ENCODE assay signal across 8 cellular contexts in the genomic region with DNA sequence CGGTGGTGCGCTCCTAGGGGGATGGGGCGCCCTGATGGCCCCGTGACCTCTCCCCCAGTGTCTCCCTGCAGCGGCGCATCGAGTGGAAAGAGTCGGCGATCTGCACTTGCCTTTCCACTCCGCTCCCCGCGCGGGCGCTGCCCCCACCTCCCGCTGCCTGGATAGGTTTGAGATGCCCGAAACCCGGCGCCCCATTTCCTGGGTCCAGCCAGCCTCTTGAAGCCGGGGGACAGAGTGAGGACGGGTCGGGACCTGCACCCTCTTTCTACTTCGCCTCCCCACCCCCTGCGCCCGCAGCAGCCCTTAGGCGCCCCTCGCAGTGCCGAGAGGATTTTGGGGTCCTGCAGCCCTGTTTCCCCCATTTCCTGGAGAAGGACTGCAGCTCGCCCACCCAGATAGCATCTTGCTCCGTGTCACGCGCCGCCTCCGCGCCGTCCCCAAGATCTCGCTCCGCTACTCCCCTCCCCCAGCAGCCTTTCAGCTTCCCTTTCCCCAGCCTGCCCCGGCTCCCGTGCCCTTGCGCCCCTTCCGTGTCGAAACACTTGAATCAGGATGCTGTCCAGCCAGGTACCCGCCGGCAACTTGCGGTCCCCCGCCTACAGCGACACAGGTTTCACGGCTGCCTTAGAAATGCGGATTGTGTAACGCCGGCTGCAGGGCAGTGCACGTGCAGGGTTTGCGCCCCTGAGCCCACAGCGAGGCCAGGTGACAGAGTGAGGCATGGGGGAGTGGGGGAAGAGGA. TPM values are rescaled to one million over a fixed set of nuclear protein-coding genes. Genes with fewer than 3 reads are reported as not detected.
DNase-seq lines count a peak whose midpoint lies in the region; ATAC-seq and TF ChIP-seq lines count a peak whose summit lies in the region.

No MANE protein-coding gene starts in this region.

- no peak for TF ChIP-seq EP300 in Ishikawa (IDR thresholded peaks at IDR 0.05; ENCODE audit: borderline replicate concordance)

- ATAC-seq in GM21423 (IDR thresholded peaks at IDR 0.05; ENCODE audit: unreplicated experiment): peak; percentile 30
- ATAC-seq in activated CD4-positive, alpha-beta T cell treated with anti-CD3 and anti-CD28 coated beads for 36 hours: peak; percentile 63
- ATAC-seq in GM18858 (IDR thresholded peaks at IDR 0.05; ENCODE audit: unreplicated experiment): no peak

- 0 to 1% methylated on average over 53 to 54 of the region's 54 CpGs for WGBS in lower leg skin, 2 donors

- H3K4me1 Mint-ChIP-seq in Calu3 (ENCODE audit: low read depth, unreplicated experiment): peaks cover 8% of the 10 kb centered on the region
- H3K4me1 Mint-ChIP-seq in activated CD4-positive, alpha-beta T cell treated with anti-CD3 and anti-CD28 coated beads for 36 hours: peaks cover 10% of the 10 kb centered on the region
- H3K4me1 Mint-ChIP-seq in dendritic cell treated with granulocyte-macrophage colony-stimulating factor and Interleukin-4, amounts not matched to agents 40 ng/mL and 50 ng/mL, for 4 days (ENCODE audit: low read depth): peaks cover 46% of the 10 kb centered on the region

- DNase-seq in Calu3 (peak; percentile 38), lower leg skin (ENCODE audit: low spot score in 2 of 2) (peak; percentile 47 to 93)
- peak; percentile 75 for DNase-seq in activated CD4-positive, alpha-beta T cell treated with anti-CD3 and anti-CD28 coated beads for 36 hours
- peak; percentile 7 to 43 for DNase-seq in stimulated activated CD4-positive, alpha-beta T cell treated with anti-CD3 and anti-CD28 coated beads, Interleukin-4, amount 100 ng/mL, for 48 hours (ENCODE audit: low read depth in 2 of 2)

- TSS peak; percentile 44 for BruUV-seq in Calu3 (replicated peaks; lab: Mats Ljungman, UMichigan)

- peak overlapping the region; percentile 77 for H3K4me3 Mint-ChIP-seq in Calu3 (ENCODE audit: low read depth, unreplicated experiment)
- H3K4me3 Mint-ChIP-seq in activated CD4-positive, alpha-beta T cell treated with anti-CD3 and anti-CD28 coated beads for 36 hours: peak overlapping the region; percentile 82
- peak overlapping the region; percentile 95 for H3K4me3 Mint-ChIP-seq in dendritic cell treated with granulocyte-macrophage colony-stimulating factor and Interleukin-4, amounts not matched to agents 40 ng/mL and 50 ng/mL, for 4 days

- no peak for TF ChIP-seq CTCF in Calu3 (IDR thresholded peaks at IDR 0.05; ENCODE audit: unreplicated experiment)
- no peak for TF ChIP-seq CTCF in lower leg skin (IDR thresholded peaks at IDR 0.05)

- no peaks in the 10 kb centered on the region for H3K27me3 Mint-ChIP-seq in Calu3 (ENCODE audit: unreplicated experiment)
- H3K27me3 Mint-ChIP-seq in activated CD4-positive, alpha-beta T cell treated with anti-CD3 and anti-CD28 coated beads for 36 hours: peaks cover 2% of the 10 kb centered on the region
- peaks cover 11% of the 10 kb centered on the region for H3K27me3 Mint-ChIP-seq in dendritic cell treated with granulocyte-macrophage colony-stimulating factor and Interleukin-4, amounts not matched to agents 40 ng/mL and 50 ng/mL, for 4 days

- peak overlapping the region; percentile 80 for H3K4me3 ChIP-seq in lower leg skin (ENCODE audit: low read depth, poor library complexity, severe bottlenecking)

- intact Hi-C loops in Calu3 (cut with micrococcal nuclease; ENCODE audit: unreplicated experiment) (no loop called here), lower leg skin (cut with DNase I; ENCODE audit: low total_unique reads) (no loop called here)
- intact Hi-C loops in activated CD4-positive, alpha-beta T cell treated with anti-CD3 and anti-CD28 coated beads for 36 hours (cut with DNase I, micrococcal nuclease): loop anchor here (1.0 to 5.0 kb wide), 14 partner anchors 24 to 681 kb away; a partner anchor contains a TSS
- intact Hi-C loops in dendritic cell treated with granulocyte-macrophage colony-stimulating factor and Interleukin-4, amounts not matched to agents 40 ng/mL and 50 ng/mL, for 4 days (cut with micrococcal nuclease): loop anchor here (5.0 kb wide), 1 partner anchor 51 kb away; no protein-coding TSS in a partner anchor

- no peak for TF ChIP-seq RAD21 in Ishikawa (IDR thresholded peaks at IDR 0.05; ENCODE audit: low read depth)

- no peak for TF ChIP-seq POLR2A in lower leg skin (IDR thresholded peaks at IDR 0.05)

- H3K9me3 Mint-ChIP-seq in Calu3 (ENCODE audit: low read depth, unreplicated experiment): no peaks in the 10 kb centered on the region
- H3K9me3 Mint-ChIP-seq in activated CD4-positive, alpha-beta T cell treated with anti-CD3 and anti-CD28 coated beads for 36 hours (ENCODE audit: low read depth): no peaks in the 10 kb centered on the region
- H3K9me3 Mint-ChIP-seq in dendritic cell treated with granulocyte-macrophage colony-stimulating factor and Interleukin-4, amounts not matched to agents 40 ng/mL and 50 ng/mL, for 4 days: no peaks in the 10 kb centered on the region

- H3K27ac Mint-ChIP-seq in Calu3 (ENCODE audit: unreplicated experiment): no peak overlapping the region
- H3K27ac Mint-ChIP-seq in activated CD4-positive, alpha-beta T cell treated with anti-CD3 and anti-CD28 coated beads for 36 hours: no peak overlapping the region
- peak overlapping the region; percentile 78 for H3K27ac Mint-ChIP-seq in dendritic cell treated with granulocyte-macrophage colony-stimulating factor and Interleukin-4, amounts not matched to agents 40 ng/mL and 50 ng/mL, for 4 days

- POLR2A ChIA-PET in activated CD4-positive, alpha-beta T cell treated with anti-CD3 and anti-CD28 coated beads for 36 hours (lab: Charles Lee): no interaction called here

- CTCF ChIA-PET in Calu3 (lab: Charles Lee): interaction anchor here (0.6 to 1.0 kb wide), 4 partner anchors 13 to 142 kb away, joined by 3 to 10 read pairs (median 3); no protein-coding TSS in a partner anchor
- CTCF ChIA-PET in activated CD4-positive, alpha-beta T cell treated with anti-CD3 and anti-CD28 coated beads for 36 hours (lab: Charles Lee): interaction anchor here (0.9 to 1.8 kb wide), 5 partner anchors 24 to 69 kb away, joined by 3 to 7 read pairs (median 6); a partner anchor contains a TSS

- peaks cover 24% of the 10 kb centered on the region for H3K36me3 Mint-ChIP-seq in Calu3 (ENCODE audit: insufficient read depth, unreplicated experiment)
- H3K36me3 Mint-ChIP-seq in activated CD4-positive, alpha-beta T cell treated with anti-CD3 and anti-CD28 coated beads for 36 hours (ENCODE audit: low read depth): no peaks in the 10 kb centered on the region
- H3K36me3 Mint-ChIP-seq in dendritic cell treated with granulocyte-macrophage colony-stimulating factor and Interleukin-4, amounts not matched to agents 40 ng/mL and 50 ng/mL, for 4 days (ENCODE audit: low read depth): peaks cover 10% of the 10 kb centered on the region

TF ChIP-seq in Ishikawa, 13 proteins besides CTCF, POLR2A, EP300 and RAD21 (continues in another document):
- TF ChIP-seq TEAD4 (IDR thresholded peaks at IDR 0.05): no peak
- TF ChIP-seq CREB1 (IDR thresholded peaks at IDR 0.05; ENCODE audit: low read depth): no peak
- TF ChIP-seq CEBPB (IDR thresholded peaks at IDR 0.05): 0 out of 2 replicates have a peak, but pooled peaks have one; percentile 63
- TF ChIP-seq, protein P1, sequence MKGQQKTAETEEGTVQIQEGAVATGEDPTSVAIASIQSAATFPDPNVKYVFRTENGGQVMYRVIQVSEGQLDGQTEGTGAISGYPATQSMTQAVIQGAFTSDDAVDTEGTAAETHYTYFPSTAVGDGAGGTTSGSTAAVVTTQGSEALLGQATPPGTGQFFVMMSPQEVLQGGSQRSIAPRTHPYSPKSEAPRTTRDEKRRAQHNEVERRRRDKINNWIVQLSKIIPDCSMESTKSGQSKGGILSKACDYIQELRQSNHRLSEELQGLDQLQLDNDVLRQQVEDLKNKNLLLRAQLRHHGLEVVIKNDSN (IDR thresholded peaks at IDR 0.05): peak; percentile 30; the same call in 1 of the 2 replicates
- TF ChIP-seq, protein P2, sequence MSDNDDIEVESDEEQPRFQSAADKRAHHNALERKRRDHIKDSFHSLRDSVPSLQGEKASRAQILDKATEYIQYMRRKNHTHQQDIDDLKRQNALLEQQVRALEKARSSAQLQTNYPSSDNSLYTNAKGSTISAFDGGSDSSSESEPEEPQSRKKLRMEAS (IDR thresholded peaks at IDR 0.05): peak; percentile 79
- TF ChIP-seq ZBTB7A (IDR thresholded peaks at IDR 0.05; ENCODE audit: low read depth): no peak
- TF ChIP-seq NFIC (IDR thresholded peaks at IDR 0.05): no peak
- TF ChIP-seq TAF1 (IDR thresholded peaks at IDR 0.05; ENCODE audit: low read depth): 0 out of 2 replicates have a peak, but pooled peaks have one; percentile 40
- TF ChIP-seq, protein P3, sequence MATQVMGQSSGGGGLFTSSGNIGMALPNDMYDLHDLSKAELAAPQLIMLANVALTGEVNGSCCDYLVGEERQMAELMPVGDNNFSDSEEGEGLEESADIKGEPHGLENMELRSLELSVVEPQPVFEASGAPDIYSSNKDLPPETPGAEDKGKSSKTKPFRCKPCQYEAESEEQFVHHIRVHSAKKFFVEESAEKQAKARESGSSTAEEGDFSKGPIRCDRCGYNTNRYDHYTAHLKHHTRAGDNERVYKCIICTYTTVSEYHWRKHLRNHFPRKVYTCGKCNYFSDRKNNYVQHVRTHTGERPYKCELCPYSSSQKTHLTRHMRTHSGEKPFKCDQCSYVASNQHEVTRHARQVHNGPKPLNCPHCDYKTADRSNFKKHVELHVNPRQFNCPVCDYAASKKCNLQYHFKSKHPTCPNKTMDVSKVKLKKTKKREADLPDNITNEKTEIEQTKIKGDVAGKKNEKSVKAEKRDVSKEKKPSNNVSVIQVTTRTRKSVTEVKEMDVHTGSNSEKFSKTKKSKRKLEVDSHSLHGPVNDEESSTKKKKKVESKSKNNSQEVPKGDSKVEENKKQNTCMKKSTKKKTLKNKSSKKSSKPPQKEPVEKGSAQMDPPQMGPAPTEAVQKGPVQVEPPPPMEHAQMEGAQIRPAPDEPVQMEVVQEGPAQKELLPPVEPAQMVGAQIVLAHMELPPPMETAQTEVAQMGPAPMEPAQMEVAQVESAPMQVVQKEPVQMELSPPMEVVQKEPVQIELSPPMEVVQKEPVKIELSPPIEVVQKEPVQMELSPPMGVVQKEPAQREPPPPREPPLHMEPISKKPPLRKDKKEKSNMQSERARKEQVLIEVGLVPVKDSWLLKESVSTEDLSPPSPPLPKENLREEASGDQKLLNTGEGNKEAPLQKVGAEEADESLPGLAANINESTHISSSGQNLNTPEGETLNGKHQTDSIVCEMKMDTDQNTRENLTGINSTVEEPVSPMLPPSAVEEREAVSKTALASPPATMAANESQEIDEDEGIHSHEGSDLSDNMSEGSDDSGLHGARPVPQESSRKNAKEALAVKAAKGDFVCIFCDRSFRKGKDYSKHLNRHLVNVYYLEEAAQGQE (IDR thresholded peaks at IDR 0.05; ENCODE audit: low read depth): no peak
- no peak for TF ChIP-seq EGR1 (IDR thresholded peaks at IDR 0.05)
- TF ChIP-seq TCF12 (IDR thresholded peaks at IDR 0.05; ENCODE audit: low read depth): no peak; the same call in 1 of the 2 replicates

RNA-seq across cellular contexts. Expression of a gene that starts 0.5 kb away (rescaled TPM):
- total RNA-seq in Calu3 (2022) (4.9 and 5.7 TPM in 2 replicates), lower leg skin (10 to 100 TPM; 36.5 to 69.7 (median 51.1) TPM)
- total RNA-seq in activated CD4-positive, alpha-beta T cell treated with anti-CD3 and anti-CD28 coated beads for 36 hours: 1 to 10 TPM; 3.0 to 3.5 TPM

RNA-seq across cellular contexts. Expression of a gene that starts 27.3 kb away (rescaled TPM):
- total RNA-seq in Calu3 (2022): not detected in 2 replicates
- total RNA-seq in activated CD4-positive, alpha-beta T cell treated with anti-CD3 and anti-CD28 coated beads for 36 hours: not detected
- total RNA-seq in lower leg skin: 1 to 10 TPM in 3 of 4 donors, under 1 TPM in 1; 0.76 to 8.1 (median 3.1) TPM

Comparison
In these comparisons a context has a peak if more than half of its experiments do, and no peak if none do; other contexts are left out.
1. DNase-seq: peak in every context shown above with its lines; median percentile 75 in activated CD4-positive, alpha-beta T cell treated with anti-CD3 and anti-CD28 coated beads for 36 hours; 70 in lower leg skin; 38 in Calu3; 25 in stimulated activated CD4-positive, alpha-beta T cell treated with anti-CD3 and anti-CD28 coated beads, Interleukin-4, amount 100 ng/mL, for 48 hours.
2. intact Hi-C loops: an anchor here in activated CD4-positive, alpha-beta T cell treated with anti-CD3 and anti-CD28 coated beads for 36 hours (1.0 to 5.0 kb wide) and dendritic cell treated with granulocyte-macrophage colony-stimulating factor and Interleukin-4, amounts not matched to agents 40 ng/mL and 50 ng/mL, for 4 days (5.0 kb wide); none called in Calu3 and lower leg skin.